In genomic region chr6:125375841-125376240, GRCh38 we compare ENCODE assay signal across 11 cellular contexts.
"Had no signal": no experiment of that assay in that cellular context is flagged by ENCODE, and none has a peak within 500 bp of the region (broad histone marks: within the 10 kb centered on the region; RNA-seq: fewer than 3 reads in every experiment).

No MANE protein-coding gene starts in this region.

- H3K36me3 Mint-ChIP-seq: activated naive CD4-positive, alpha-beta T cell treated with anti-CD3 and anti-CD28 coated beads, Interleukin-2, amount 50 U/mL, for 72 hours had no signal

- ATAC-seq: activated CD4-positive, CD25-positive, alpha-beta regulatory T cell treated with anti-CD3 and anti-CD28 coated beads, Interleukin-2, amount 50 U/mL, for 24 hours; activated naive CD4-positive, alpha-beta T cell treated with anti-CD3 and anti-CD28 coated beads, Interleukin-2, amount 50 U/mL, for 72 hours; gastroesophageal sphincter; left lung had no signal

- H3K4me1 ChIP-seq: gastroesophageal sphincter, left lung, thyroid gland had no signal

- H3K27ac ChIP-seq: cardiac muscle cell, coronary artery, gastroesophageal sphincter, left lung, thyroid gland had no signal

- H3K27ac Mint-ChIP-seq: activated naive CD4-positive, alpha-beta T cell treated with anti-CD3 and anti-CD28 coated beads, Interleukin-2, amount 50 U/mL, for 72 hours had no signal

- H3K4me3 ChIP-seq: cardiac muscle cell, coronary artery, gastroesophageal sphincter, left lung, thyroid gland had no signal

- H3K36me3 ChIP-seq: cardiac muscle cell, gastroesophageal sphincter, left lung, thyroid gland had no signal

- H3K27me3 ChIP-seq: cardiac muscle cell, gastroesophageal sphincter, thyroid gland had no signal

- H3K9me3 ChIP-seq: gastroesophageal sphincter, left lung, thyroid gland had no signal

- H3K9me3 Mint-ChIP-seq: activated naive CD4-positive, alpha-beta T cell treated with anti-CD3 and anti-CD28 coated beads, Interleukin-2, amount 50 U/mL, for 72 hours had no signal

- DNase-seq: activated T-cell treated with anti-CD3 and anti-CD28 coated beads, Interleukin-2, amount 50 U/mL, for 1 hour; amygdala; effector memory CD4-positive, alpha-beta T cell; left lung; stimulated activated CD4-positive, alpha-beta T cell treated with anti-CD3 and anti-CD28 coated beads, Interleukin-4, amount 100 ng/mL, for 4 hours; thyroid gland had no signal
